Comparison of ENCODE assay signal across 8 cellular contexts in genomic region chr2:109613922-109614714, GRCh38. TPM values are rescaled to one million over a fixed set of nuclear protein-coding genes. Genes with fewer than 3 reads are reported as not detected.
A peak's percentile ranks its signal among the peaks of the same experiment; 100 is the strongest.
DNase-seq lines count a peak whose midpoint lies in the region; ATAC-seq lines count a peak whose summit lies in the region.

TSS of gene SEPTIN10 (minus strand) at chr2:109613966. CDS start at chr2:109613827, 139 bp downstream.
TSS of gene SOWAHC (plus strand) at chr2:109614364. CDS start at chr2:109614490, 126 bp downstream.

- no peaks in the 10 kb centered on the region for H3K9me3 ChIP-seq in CD4-positive, CD25-positive, alpha-beta regulatory T cell (ENCODE audit: control insufficient read depth in 2 of 2, low read length in 2 of 2)
- H3K9me3 ChIP-seq in HUES48 (ENCODE audit: control insufficient read depth, insufficient read depth, low read length) (no peaks in the 10 kb centered on the region), SJSA1 (replicated peaks) (peaks cover 5% of the 10 kb centered on the region; the same call in 1 of the 2 replicates), neuronal stem cell (replicated peaks in 1 of 2; ENCODE audit: control insufficient read depth in 2 of 2, insufficient read depth in 1 of 2, low read depth in 1 of 2, low read length in 2 of 2) (peaks cover 0 to 3% of the 10 kb centered on the region in 2 donors), stomach smooth muscle (ENCODE audit: control insufficient read depth in 2 of 2, low read length in 2 of 2) (no peaks in the 10 kb centered on the region)

- peak within 1 kb of the TSS; percentile 53 for H2BK5ac ChIP-seq in neuronal stem cell (ENCODE audit: low read length)

- peak within 1 kb of the TSS; percentile 63 for H3K4me3 ChIP-seq in CD4-positive, CD25-positive, alpha-beta regulatory T cell (ENCODE audit: low read depth, low read length)
- H3K4me3 ChIP-seq in HUES48 (ENCODE audit: low read depth, low read length) (peak within 1 kb of the TSS; percentile 95), SJSA1 (peak within 1 kb of the TSS; percentile 97), neuronal stem cell (ENCODE audit: low read length in 2 of 2) (peak within 1 kb of the TSS; percentile 74 to 99), stomach smooth muscle (ENCODE audit: low read length in 2 of 2) (peak within 1 kb of the TSS; percentile 70 to 87)

- H3K18ac ChIP-seq in neuronal stem cell (ENCODE audit: low read length) = peak within 1 kb of the TSS; percentile 96

- H2BK12ac ChIP-seq in neuronal stem cell (ENCODE audit: low read length) = peak within 1 kb of the TSS; percentile 73

- H3K79me1 ChIP-seq in neuronal stem cell (ENCODE audit: low read depth, low read length) = peaks cover 9% of the 10 kb centered on the region

- H2BK15ac ChIP-seq in neuronal stem cell (ENCODE audit: low read length) = peak within 1 kb of the TSS; percentile 83

- no peaks in the 10 kb centered on the region for H3K36me3 Mint-ChIP-seq in CD4-positive, CD25-positive, alpha-beta regulatory T cell
- H3K36me3 Mint-ChIP-seq in activated naive CD4-positive, alpha-beta T cell treated with anti-CD3 and anti-CD28 coated beads, Interleukin-2, amount 10 ng/mL, durations not matched to agents 7 days and 5 days = peaks cover 2% of the 10 kb centered on the region

- H3K4me2 ChIP-seq in neuronal stem cell (ENCODE audit: insufficient read depth, low read length, poor library complexity, severe bottlenecking) = peak within 1 kb of the TSS; percentile 93

- H3K4me3 Mint-ChIP-seq in CD4-positive, CD25-positive, alpha-beta regulatory T cell = peak within 1 kb of the TSS; percentile 90 to 95 (median 93)
- H3K4me3 Mint-ChIP-seq in activated naive CD4-positive, alpha-beta T cell treated with anti-CD3 and anti-CD28 coated beads, Interleukin-2, amount 10 ng/mL, durations not matched to agents 7 days and 5 days = peak within 1 kb of the TSS; percentile 82

- no CpG with 5 or more reads among the region's 104 CpGs for WGBS in neuronal stem cell (ENCODE audit: extremely low coverage in 2 of 2, insufficient read length in 2 of 2, insufficient replicate concordance in 1 of 2), 2 donors

- H2AFZ ChIP-seq in neuronal stem cell (ENCODE audit: low read length) = peak within 1 kb of the TSS; percentile 90

- H3K27me3 Mint-ChIP-seq in CD4-positive, CD25-positive, alpha-beta regulatory T cell = peaks cover 76% of the 10 kb centered on the region
- peaks cover 78% of the 10 kb centered on the region for H3K27me3 Mint-ChIP-seq in activated naive CD4-positive, alpha-beta T cell treated with anti-CD3 and anti-CD28 coated beads, Interleukin-2, amount 10 ng/mL, durations not matched to agents 7 days and 5 days

- peaks cover 24% of the 10 kb centered on the region for H3K4me1 ChIP-seq in CD4-positive, CD25-positive, alpha-beta regulatory T cell (ENCODE audit: control insufficient read depth, insufficient read depth, low read length, poor library complexity, severe bottlenecking)
- peaks cover 20% of the 10 kb centered on the region for H3K4me1 ChIP-seq in HUES48 (ENCODE audit: control insufficient read depth, insufficient read depth, low read length)
- H3K4me1 ChIP-seq in SJSA1 (replicated peaks) = peaks cover 51% of the 10 kb centered on the region
- H3K4me1 ChIP-seq in neuronal stem cell (ENCODE audit: control insufficient read depth in 2 of 2, insufficient read depth in 1 of 2, low read depth in 1 of 2, low read length in 2 of 2) = peaks cover 7 to 22% of the 10 kb centered on the region in 2 donors
- peaks cover 24% of the 10 kb centered on the region for H3K4me1 ChIP-seq in stomach smooth muscle (ENCODE audit: control insufficient read depth, insufficient read depth, low read length)

- peak within 1 kb of the TSS; percentile 99 for H3K23ac ChIP-seq in neuronal stem cell (ENCODE audit: low read depth, low read length, poor library complexity)

- peaks cover 7 to 30% (median 14%) of the 10 kb centered on the region in 4 donors for H3K4me1 Mint-ChIP-seq in CD4-positive, CD25-positive, alpha-beta regulatory T cell
- peaks cover 13% of the 10 kb centered on the region for H3K4me1 Mint-ChIP-seq in activated naive CD4-positive, alpha-beta T cell treated with anti-CD3 and anti-CD28 coated beads, Interleukin-2, amount 10 ng/mL, durations not matched to agents 7 days and 5 days

- DNase-seq in CD4-positive, CD25-positive, alpha-beta regulatory T cell = peak; percentile 77 to 88 (median 85)
- DNase-seq in SJSA1 (ENCODE audit: low read depth in 1 of 2, low spot score in 2 of 2) (peak; percentile 97 to 100), germinal center (ENCODE audit: low spot score) (peak; percentile 80), neuronal stem cell (ENCODE audit: low spot score) (peak; percentile 98)
- DNase-seq in activated naive CD4-positive, alpha-beta T cell treated with anti-CD3 and anti-CD28 coated beads, Interleukin-2, amount 10 ng/mL, durations not matched to agents 7 days and 5 days = peak; percentile 85

- H4K8ac ChIP-seq in neuronal stem cell (ENCODE audit: low read depth, low read length) = peak within 1 kb of the TSS; percentile 43

- H3K14ac ChIP-seq in neuronal stem cell (ENCODE audit: low read length) = peak within 1 kb of the TSS; percentile 89

- H2AK5ac ChIP-seq in neuronal stem cell (ENCODE audit: low read depth, low read length) = peak within 1 kb of the TSS; percentile 81

- H3K27me3 ChIP-seq in CD4-positive, CD25-positive, alpha-beta regulatory T cell (ENCODE audit: control insufficient read depth, insufficient read depth, low read length) = peaks cover 27% of the 10 kb centered on the region
- H3K27me3 ChIP-seq in HUES48 (ENCODE audit: control insufficient read depth, insufficient read depth, low read length) (peaks cover 19% of the 10 kb centered on the region), SJSA1 (replicated peaks) (no peaks in the 10 kb centered on the region), neuronal stem cell (ENCODE audit: control insufficient read depth in 3 of 3, insufficient read depth in 3 of 3, low read depth in 1 of 3, low read length in 3 of 3) (peaks cover 0 to 17% (median 10%) of the 10 kb centered on the region in 3 experiments), stomach smooth muscle (ENCODE audit: control insufficient read depth in 1 of 2, insufficient read depth in 2 of 2, low read length in 2 of 2) (no peaks in the 10 kb centered on the region)

- H2BK120ac ChIP-seq in neuronal stem cell (ENCODE audit: low read depth, low read length) = peak within 1 kb of the TSS; percentile 47

- H3K27ac ChIP-seq in CD4-positive, CD25-positive, alpha-beta regulatory T cell (ENCODE audit: insufficient read depth, low read length, poor library complexity, severe bottlenecking) = peak within 1 kb of the TSS; percentile 51
- H3K27ac ChIP-seq in HUES48 (ENCODE audit: low read depth, low read length) (peak within 1 kb of the TSS; percentile 98), SJSA1 (peak within 1 kb of the TSS; percentile 94), neuronal stem cell (replicated peaks; ENCODE audit: low read length) (peak within 1 kb of the TSS; percentile 99), stomach smooth muscle (ENCODE audit: low read length) (peak within 1 kb of the TSS; percentile 93)

- peak; percentile 92 for ATAC-seq in CD4-positive, CD25-positive, alpha-beta regulatory T cell (ENCODE audit: low read depth in 2 of 2)
- peak; percentile 79 for ATAC-seq in GM21367 (IDR thresholded peaks at IDR 0.05; ENCODE audit: unreplicated experiment)

- CTCF ChIA-PET in activated naive CD4-positive, alpha-beta T cell treated with anti-CD3 and anti-CD28 coated beads, Interleukin-2, amount 10 ng/mL, durations not matched to agents 7 days and 5 days (lab: Charles Lee) = no interaction called here

- H4K91ac ChIP-seq in neuronal stem cell (ENCODE audit: low read depth, low read length, poor library complexity) = no peak within 1 kb of the TSS

- peak within 1 kb of the TSS; percentile 88 for H3K9ac ChIP-seq in HUES48 (ENCODE audit: low read depth, low read length)
- H3K9ac ChIP-seq in neuronal stem cell (ENCODE audit: low read depth, low read length, poor library complexity) = peak within 1 kb of the TSS; percentile 92
- peak within 1 kb of the TSS; percentile 78 to 93 for H3K9ac ChIP-seq in stomach smooth muscle (ENCODE audit: low read length in 2 of 2)

- peak within 1 kb of the TSS; percentile 65 to 73 (median 71) for H3K27ac Mint-ChIP-seq in CD4-positive, CD25-positive, alpha-beta regulatory T cell
- H3K27ac Mint-ChIP-seq in activated naive CD4-positive, alpha-beta T cell treated with anti-CD3 and anti-CD28 coated beads, Interleukin-2, amount 10 ng/mL, durations not matched to agents 7 days and 5 days = peak within 1 kb of the TSS; percentile 75

- H3K36me3 ChIP-seq in CD4-positive, CD25-positive, alpha-beta regulatory T cell (ENCODE audit: control insufficient read depth, insufficient read depth, low read length) = no peaks in the 10 kb centered on the region
- H3K36me3 ChIP-seq in HUES48 (ENCODE audit: control insufficient read depth, insufficient read depth, low read length) (no peaks in the 10 kb centered on the region), SJSA1 (peaks cover 39% of the 10 kb centered on the region), neuronal stem cell (replicated peaks in 1 of 2; ENCODE audit: control insufficient read depth in 2 of 2, insufficient read depth in 2 of 2, low read length in 2 of 2) (peaks cover 0 to 39% of the 10 kb centered on the region in 2 donors), stomach smooth muscle (ENCODE audit: control insufficient read depth in 2 of 2, insufficient read depth in 2 of 2, low read length in 2 of 2) (no peaks in the 10 kb centered on the region)

- H3K4ac ChIP-seq in neuronal stem cell (ENCODE audit: low read length) = peak within 1 kb of the TSS; percentile 84

- peaks cover 0 to 6% (median 4%) of the 10 kb centered on the region in 7 donors for H3K9me3 Mint-ChIP-seq in CD4-positive, CD25-positive, alpha-beta regulatory T cell
- H3K9me3 Mint-ChIP-seq in activated naive CD4-positive, alpha-beta T cell treated with anti-CD3 and anti-CD28 coated beads, Interleukin-2, amount 10 ng/mL, durations not matched to agents 7 days and 5 days = no peaks in the 10 kb centered on the region

RNA-seq across cellular contexts. Expression of gene SEPTIN10, which starts in this region (rescaled TPM):
- 5.6 TPM for total RNA-seq in CD4-positive, CD25-positive, alpha-beta regulatory T cell
- 1 to 10 TPM; 1.1 to 5.4 (median 4.2) TPM for polyA plus RNA-seq in CD4-positive, CD25-positive, alpha-beta regulatory T cell
- 99.8 and 103 TPM in 2 replicates for total RNA-seq in SJSA1 (2014; rRNA removed; shearing (Covaris generic))
- 71.3 TPM for polyA plus RNA-seq in neuronal stem cell (2013, experiment 1 of 2)
- polyA plus RNA-seq in neuronal stem cell (2013, experiment 2 of 2) = 70.6 TPM

RNA-seq across cellular contexts. Expression of gene SOWAHC, which starts in this region (rescaled TPM):
- 4.8 TPM for total RNA-seq in CD4-positive, CD25-positive, alpha-beta regulatory T cell
- 1 to 10 TPM in 3 of 4 donors, under 1 TPM in 1; 0.86 to 2.7 (median 1.3) TPM for polyA plus RNA-seq in CD4-positive, CD25-positive, alpha-beta regulatory T cell
- total RNA-seq in SJSA1 (2014; rRNA removed; shearing (Covaris generic)) = 11.7 and 18.5 TPM in 2 replicates
- polyA plus RNA-seq in neuronal stem cell (2013, experiment 1 of 2) = 5.2 TPM
- polyA plus RNA-seq in neuronal stem cell (2013, experiment 2 of 2) = 5.1 TPM

Comparison
In these comparisons a context has a peak if more than half of its experiments do, and no peak if none do; other contexts are left out.
1. Peak in every context shown above with its lines: DNase-seq, ATAC-seq, H3K4me3 ChIP-seq and H3K27ac ChIP-seq.
2. RNA of gene SEPTIN10 (total RNA-seq): 99.8 to 103 TPM in SJSA1; 5.6 TPM in CD4-positive, CD25-positive, alpha-beta regulatory T cell (single experiment); every median in the first group is over 10 times any median in the second.